ENCODE assay signal across 19 cellular contexts in genomic region chr10:103791291-103791690, GRCh38.
A peak's percentile ranks its signal among the peaks of the same experiment; 100 is the strongest.
DNase-seq lines count a peak whose midpoint lies in the region; ATAC-seq and TF ChIP-seq lines count a peak whose summit lies in the region.
"Had no signal": no experiment of that assay in that cellular context is flagged by ENCODE, and none has a peak within 500 bp of the region (broad histone marks: within the 10 kb centered on the region; RNA-seq: fewer than 3 reads in every experiment).

No MANE protein-coding gene starts in this region.

- intact Hi-C loops in left ventricle myocardium inferior (cut with micrococcal nuclease): no loop called here
- intact Hi-C loops in heart right ventricle (cut with DNase I): no loop called here
- intact Hi-C loops in colonic mucosa (cut with DNase I): no loop called here

- H3K27me3 ChIP-seq in left ventricle myocardium inferior (ENCODE audit: low read depth): no peaks in the 10 kb centered on the region
- no peaks in the 10 kb centered on the region for H3K27me3 ChIP-seq in heart right ventricle
- H3K27me3 ChIP-seq in mucosa of stomach (ENCODE audit: control insufficient read depth, insufficient read depth, low read length): no peaks in the 10 kb centered on the region
- no peaks in the 10 kb centered on the region for H3K27me3 ChIP-seq in colonic mucosa

- H3K4me1 ChIP-seq in left ventricle myocardium inferior: peaks cover 62% of the 10 kb centered on the region
- peaks cover 0 to 69% (median 25%) of the 10 kb centered on the region in 9 donors for H3K4me1 ChIP-seq in heart right ventricle
- H3K4me1 ChIP-seq in mucosa of stomach (ENCODE audit: control insufficient read depth, insufficient read depth, low read length): peaks cover 71% of the 10 kb centered on the region
- H3K4me1 ChIP-seq in colonic mucosa: peaks cover 4% of the 10 kb centered on the region

- no peaks in the 10 kb centered on the region for H3K9me3 ChIP-seq in left ventricle myocardium inferior (replicated peaks)
- H3K9me3 ChIP-seq in heart right ventricle: no peaks in the 10 kb centered on the region
- H3K9me3 ChIP-seq in mucosa of stomach (ENCODE audit: control insufficient read depth, low read length): no peaks in the 10 kb centered on the region
- H3K9me3 ChIP-seq in colonic mucosa: no peaks in the 10 kb centered on the region

- WGBS in heart right ventricle, 2 donors: 85 to 93% methylated on average over 8 of the region's 8 CpGs

- peak; percentile 8 for DNase-seq in left ventricle myocardium inferior
- DNase-seq in heart right ventricle: no peak
- no peak for DNase-seq in epithelial cell of prostate (ENCODE audit: low read depth, low spot score)
- no peak for DNase-seq in NCI-H345 treated with DMSO at 0.1 percent for 48 hours (lab: John Stamatoyannopoulos, UW; ENCODE audit: unreplicated experiment)
- DNase-seq in colonic mucosa: no peak
- DNase-seq: DMS153, DND-41, Karpas-422, NCI-H1092, NCI-H1417 treated with DMSO at 0.1 percent for 48 hours, NCI-H1694 treated with DMSO at 0.1 percent for 48 hours, NCI-H2081, NCI-H2227 treated with DMSO at 0.1 percent for 48 hours, NCI-H510A, NCI-H748 treated with DMSO at 0.1 percent for 48 hours had no signal

- ATAC-seq in heart right ventricle (no peak), HG02759 (IDR thresholded peaks at IDR 0.05; ENCODE audit: unreplicated experiment) (no peak)
- ATAC-seq: HCT116 had no signal

- H3K4me3 ChIP-seq in left ventricle myocardium inferior (no peak overlapping the region), heart right ventricle (no peak overlapping the region), mucosa of stomach (ENCODE audit: low read length) (no peak overlapping the region), colonic mucosa (no peak overlapping the region)

- no peaks in the 10 kb centered on the region for H3K36me3 ChIP-seq in left ventricle myocardium inferior
- peaks cover 0 to 7% (median 0%) of the 10 kb centered on the region in 9 donors for H3K36me3 ChIP-seq in heart right ventricle
- H3K36me3 ChIP-seq in mucosa of stomach (ENCODE audit: control insufficient read depth, insufficient read depth, low read length): no peaks in the 10 kb centered on the region
- H3K36me3 ChIP-seq in colonic mucosa: no peaks in the 10 kb centered on the region

- H3K9ac ChIP-seq in mucosa of stomach (ENCODE audit: low read length) (peak overlapping the region; percentile 14), colonic mucosa (ENCODE audit: low read depth in 2 of 2, low read length in 2 of 2) (peak overlapping the region in 1 of 2 donors; percentile 74)

- H3K27ac ChIP-seq in left ventricle myocardium inferior (replicated peaks) (no peak overlapping the region), heart right ventricle (no peak overlapping the region), epithelial cell of prostate (peak overlapping the region; percentile 81), colonic mucosa (no peak overlapping the region)
- H3K27ac ChIP-seq: 22Rv1 had no signal

- TF ChIP-seq CTCF in left ventricle myocardium inferior (IDR thresholded peaks at IDR 0.05; ENCODE audit: borderline replicate concordance) (no peak), heart right ventricle (IDR thresholded peaks at IDR 0.05) (no peak), colonic mucosa (IDR thresholded peaks at IDR 0.05) (no peak)
